9 cellular contexts compared by ENCODE assay signal in genomic region chr7:22723171-22723601, GRCh38. TPM values are rescaled to one million over a fixed set of nuclear protein-coding genes. Genes with fewer than 3 reads are reported as not detected.
DNase-seq lines count a peak whose midpoint lies in the region; ATAC-seq and TF ChIP-seq lines count a peak whose summit lies in the region.
"Had no signal": no experiment of that assay in that cellular context is flagged by ENCODE, and none has a peak within 500 bp of the region (broad histone marks: within the 10 kb centered on the region; RNA-seq: fewer than 3 reads in every experiment).

No MANE protein-coding gene starts in this region.

- H3K27ac ChIP-seq in layer of hippocampus (ENCODE audit: low read depth, low read length) (peak overlapping the region; percentile 4), substantia nigra (ENCODE audit: low read depth, low read length, poor library complexity, severe bottlenecking) (peak overlapping the region; percentile 24)

- ATAC-seq in GM21526 (IDR thresholded peaks at IDR 0.05; ENCODE audit: low FRiP score, unreplicated experiment): no peak

- CTCF ChIA-PET in GM10248 (lab: Yijun Ruan, JAX): interaction anchor here (1.1 to 7.6 kb wide), 7 partner anchors 11 to 332 kb away, joined by 4 to 282 read pairs (median 58); no protein-coding TSS in a partner anchor

- no peak overlapping the region for H3K4me3 ChIP-seq in MG63

- H3K27me3 ChIP-seq in MG63 (no peaks in the 10 kb centered on the region), layer of hippocampus (ENCODE audit: control insufficient read depth, insufficient read depth, low read length) (no peaks in the 10 kb centered on the region)

- POLR2A ChIA-PET in GM10248 (lab: Yijun Ruan, JAX): no interaction called here

- DNase-seq in MG63: peak; percentile 32
- peak in 45 of 58 donors; percentile 5 to 68 (median 34) for DNase-seq in anterior cingulate cortex (lab: John Stamatoyannopoulos, UW)
- DNase-seq in substantia nigra (lab: John Stamatoyannopoulos, UW): peak in 31 of 49 donors; percentile 5 to 61 (median 30)
- DNase-seq in GDM1 (lab: John Stamatoyannopoulos, UW): no peak
- DNase-seq in GOT3 (lab: John Stamatoyannopoulos, UW): no peak
- DNase-seq in GM10248 (ENCODE audit: extremely low spot score): no peak
- DNase-seq: NCI-H524 had no signal

- H3K36me3 ChIP-seq in MG63: no peaks in the 10 kb centered on the region

- no peak for TF ChIP-seq CTCF in GM10248 (IDR thresholded peaks at IDR 0.05; ENCODE audit: control extremely low read depth, extremely low read depth, low read depth, missing control alignments)

- peaks cover 2% of the 10 kb centered on the region; the same call in 1 of the 2 replicates for H3K9me3 ChIP-seq in MG63

RNA-seq across cellular contexts. Expression of gene IL6, which starts 3.8 kb away (rescaled TPM):
- total RNA-seq in MG63 (2014; rRNA removed; shearing (Covaris generic); ENCODE audit: low replicate concordance): 5.2 and 13.7 TPM in 2 replicates

Comparison
In these comparisons a context has a peak if more than half of its experiments do, and no peak if none do; other contexts are left out.
1. DNase-seq: peak in MG63 (single experiment), anterior cingulate cortex (45 of 58) and substantia nigra (31 of 49); none in GDM1 (single experiment), GOT3 (single experiment) and GM10248 (single experiment).